In genomic region chr3:114383875-114384557, GRCh38 we compare ENCODE assay signal across 8 cellular contexts.
DNase-seq lines count a peak whose midpoint lies in the region; ATAC-seq and TF ChIP-seq lines count a peak whose summit lies in the region.

No MANE protein-coding gene starts in this region.

- H3K79me2 ChIP-seq in osteoblast (ENCODE audit: insufficient read depth, low read length) = no peaks in the 10 kb centered on the region

- TF ChIP-seq POLR2A in suprapubic skin (IDR thresholded peaks at IDR 0.05) = no peak

- H2AFZ ChIP-seq in osteoblast (ENCODE audit: low read length) = peak overlapping the region; percentile 86

- H3K9me3 Mint-ChIP-seq in activated naive CD4-positive, alpha-beta T cell treated with anti-CD3 and anti-CD28 coated beads for 36 hours = no peaks in the 10 kb centered on the region

- H3K4me1 ChIP-seq in osteoblast (ENCODE audit: insufficient read depth, low read length) (peaks cover 34% of the 10 kb centered on the region), suprapubic skin (peaks cover 34% of the 10 kb centered on the region)

- ATAC-seq in GM21423 (IDR thresholded peaks at IDR 0.05; ENCODE audit: unreplicated experiment) = peak; percentile 90

- H3K36me3 Mint-ChIP-seq in activated naive CD4-positive, alpha-beta T cell treated with anti-CD3 and anti-CD28 coated beads for 36 hours (ENCODE audit: low read depth) = peaks cover 7% of the 10 kb centered on the region

- peak overlapping the region; percentile 70 for H3K4me3 Mint-ChIP-seq in activated naive CD4-positive, alpha-beta T cell treated with anti-CD3 and anti-CD28 coated beads for 36 hours

- H3K27me3 ChIP-seq in osteoblast (ENCODE audit: insufficient read depth, low read length) (no peaks in the 10 kb centered on the region), suprapubic skin (no peaks in the 10 kb centered on the region)

- CTCF ChIA-PET in activated naive CD4-positive, alpha-beta T cell treated with anti-CD3 and anti-CD28 coated beads for 36 hours (lab: Charles Lee) = interaction anchor here (0.6 to 7.5 kb wide), 28 partner anchors 10 to 1400 kb away, joined by 3 to 74 read pairs (median 3); partner anchors contain the start of gene DRD3

- H3K36me3 ChIP-seq in osteoblast (ENCODE audit: insufficient read depth, low read length) (peaks cover 12% of the 10 kb centered on the region), suprapubic skin (peaks cover 25% of the 10 kb centered on the region)

- H3K4me3 ChIP-seq in Jurkat, Clone E6-1 (ENCODE audit: low read length) = peak overlapping the region; percentile 18
- H3K4me3 ChIP-seq in osteoblast (ENCODE audit: insufficient read depth, low read length) = peak overlapping the region; percentile 75
- H3K4me3 ChIP-seq in suprapubic skin = peak overlapping the region; percentile 48

- H3K4me2 ChIP-seq in osteoblast (ENCODE audit: insufficient read depth, low read length) = peak overlapping the region; percentile 93

- TF ChIP-seq CTCF in osteoblast (IDR thresholded peaks at IDR 0.05; ENCODE audit: extremely low read depth, low read depth, low read length) (peak; percentile 99), suprapubic skin (IDR thresholded peaks at IDR 0.05) (peak; percentile 85 to 92)

- WGBS in suprapubic skin = 21% methylated on average over 12 of the region's 12 CpGs

- H3K4me1 Mint-ChIP-seq in activated naive CD4-positive, alpha-beta T cell treated with anti-CD3 and anti-CD28 coated beads for 36 hours (ENCODE audit: low read depth) = peaks cover 13% of the 10 kb centered on the region

- in situ Hi-C loops in SK-MEL-5 (cut with HindIII; ENCODE audit: low pct_unique_long_range_greater_than_20kb, low sequenced_read_pairs) = no loop called here

- no peak for TF ChIP-seq EP300 in suprapubic skin (IDR thresholded peaks at IDR 0.05)

- H3K27ac Mint-ChIP-seq in activated naive CD4-positive, alpha-beta T cell treated with anti-CD3 and anti-CD28 coated beads for 36 hours = peak overlapping the region; percentile 67

- no peaks in the 10 kb centered on the region for H4K20me1 ChIP-seq in osteoblast (ENCODE audit: insufficient read depth, low read length)

- H3K9me3 ChIP-seq in osteoblast (ENCODE audit: low read depth, low read length) (no peaks in the 10 kb centered on the region), suprapubic skin (no peaks in the 10 kb centered on the region)

- intact Hi-C loops in activated naive CD4-positive, alpha-beta T cell treated with anti-CD3 and anti-CD28 coated beads for 36 hours (cut with micrococcal nuclease) = loop anchor here (1.0 to 10.0 kb wide), 6 partner anchors 34 to 1309 kb away; no protein-coding TSS in a partner anchor

- DNase-seq in DMS153 treated with DMSO at 0.1 percent for 48 hours (lab: John Stamatoyannopoulos, UW; ENCODE audit: unreplicated experiment) = peak; percentile 70
- DNase-seq in Jurkat, Clone E6-1 (ENCODE audit: low read depth, low spot score) = peak; percentile 33
- DNase-seq in SK-MEL-5 (ENCODE audit: low read depth, low spot score) = peak; percentile 91
- DNase-seq in activated naive CD4-positive, alpha-beta T cell treated with anti-CD3 and anti-CD28 coated beads for 36 hours = peak; percentile 82
- peak; percentile 71 for DNase-seq in germinal center (ENCODE audit: low spot score)
- DNase-seq in osteoblast (ENCODE audit: insufficient read length, low spot score, missing footprints) = peak; percentile 55
- DNase-seq in suprapubic skin (ENCODE audit: low spot score in 2 of 2) = peak; percentile 86

- H3K27ac ChIP-seq in osteoblast (ENCODE audit: low read depth, low read length) (peak overlapping the region; percentile 93), suprapubic skin (peak overlapping the region; percentile 81)

- H3K27me3 Mint-ChIP-seq in activated naive CD4-positive, alpha-beta T cell treated with anti-CD3 and anti-CD28 coated beads for 36 hours (ENCODE audit: low read depth) = no peaks in the 10 kb centered on the region

Comparison
In these comparisons a context has a peak if more than half of its experiments do, and no peak if none do; other contexts are left out.
1. Peak in every context shown above with its lines: DNase-seq, ATAC-seq, H3K4me3 ChIP-seq and H3K27ac ChIP-seq.
2. DNase-seq: peak in every context shown above with its lines; median percentile 91 in SK-MEL-5; 86 in suprapubic skin; 82 in activated naive CD4-positive, alpha-beta T cell treated with anti-CD3 and anti-CD28 coated beads for 36 hours; 71 in germinal center; 70 in DMS153 treated with DMSO at 0.1 percent for 48 hours; 55 in osteoblast; 33 in Jurkat, Clone E6-1.
3. H3K4me3 ChIP-seq: peak in every context shown above with its lines; median percentile 75 in osteoblast; 48 in suprapubic skin; 18 in Jurkat, Clone E6-1.